In the genomic region with DNA sequence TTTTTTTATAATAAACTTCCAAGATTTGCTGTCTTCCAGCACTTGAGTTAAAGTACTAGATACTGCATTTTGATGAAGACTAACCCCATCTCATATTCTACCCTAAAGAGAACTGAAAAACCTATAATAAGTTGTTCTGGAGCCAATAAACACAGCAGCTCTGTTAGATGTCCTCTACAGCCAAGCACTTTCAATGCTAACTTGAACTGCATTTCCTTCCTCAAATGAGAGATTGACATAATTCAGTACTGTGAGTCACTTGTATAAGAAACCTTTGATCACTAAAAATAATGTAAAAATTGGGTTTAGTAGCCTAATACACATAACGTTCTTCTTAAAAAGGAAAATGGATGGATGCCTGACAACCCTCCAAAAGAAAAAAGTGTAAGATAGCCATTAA, we compare ENCODE assay signal across 21 cellular contexts.
"Had no signal": no experiment of that assay in that cellular context is flagged by ENCODE, and none has a peak within 500 bp of the region (broad histone marks: within the 10 kb centered on the region; RNA-seq: fewer than 3 reads in every experiment).

No MANE protein-coding gene starts in this region.

- H3K27me3 ChIP-seq: esophagus squamous epithelium, ovary, right lobe of liver had no signal

- H3K27ac ChIP-seq: epithelial cell of prostate, esophagus squamous epithelium, left ventricle myocardium inferior, ovary, right lobe of liver, skin epidermis, thoracic aorta, VCaP had no signal

- ATAC-seq: activated T-cell treated with anti-CD3 and anti-CD28 coated beads, Interleukin-2, amount 50 U/mL, for 72 hours; stimulated activated effector memory CD8-positive, alpha-beta T cell treated with anti-CD3 and anti-CD28 coated beads, Interleukin-12 subunit alpha, Interleukin-12 subunit beta, amount 100 ng/mL, for 72 hours had no signal

- H3K4me3 ChIP-seq: esophagus squamous epithelium, left ventricle myocardium inferior, lung, ovary, right lobe of liver, skin epidermis, thoracic aorta had no signal

- DNase-seq: activated CD4-positive, alpha-beta T cell treated with anti-CD3 and anti-CD28 coated beads for 4 hours; activated CD4-positive, alpha-beta T cell treated with anti-CD3 and anti-CD28 coated beads, Interleukin-2, amount 50 U/mL, for 4 hours; activated naive CD4-positive, alpha-beta T cell treated with Interleukin-2 at 50 U/mL for 16 hours; activated T-cell treated with anti-CD3 and anti-CD28 coated beads for 4 hours; activated T-cell treated with anti-CD3 and anti-CD28 coated beads, Interleukin-2, amount 50 U/mL, for 72 hours; anterior cingulate cortex; effector CD4-positive, alpha-beta T cell; esophagus squamous epithelium; foreskin melanocyte; left ventricle myocardium inferior; mesendoderm; ovary; right lobe of liver; stimulated activated CD4-positive, alpha-beta T cell treated with anti-CD3 and anti-CD28 coated beads, Interleukin-4, amount 100 ng/mL, for 24 hours; T-helper 2 cell had no signal

- H3K4me1 ChIP-seq: right lobe of liver had no signal

- H3K9me3 ChIP-seq: esophagus squamous epithelium, left ventricle myocardium inferior, ovary, right lobe of liver, thoracic aorta had no signal

- H3K36me3 ChIP-seq: left ventricle myocardium inferior, ovary, right lobe of liver, thoracic aorta had no signal
